8 cellular contexts compared by ENCODE assay signal in the genomic region with DNA sequence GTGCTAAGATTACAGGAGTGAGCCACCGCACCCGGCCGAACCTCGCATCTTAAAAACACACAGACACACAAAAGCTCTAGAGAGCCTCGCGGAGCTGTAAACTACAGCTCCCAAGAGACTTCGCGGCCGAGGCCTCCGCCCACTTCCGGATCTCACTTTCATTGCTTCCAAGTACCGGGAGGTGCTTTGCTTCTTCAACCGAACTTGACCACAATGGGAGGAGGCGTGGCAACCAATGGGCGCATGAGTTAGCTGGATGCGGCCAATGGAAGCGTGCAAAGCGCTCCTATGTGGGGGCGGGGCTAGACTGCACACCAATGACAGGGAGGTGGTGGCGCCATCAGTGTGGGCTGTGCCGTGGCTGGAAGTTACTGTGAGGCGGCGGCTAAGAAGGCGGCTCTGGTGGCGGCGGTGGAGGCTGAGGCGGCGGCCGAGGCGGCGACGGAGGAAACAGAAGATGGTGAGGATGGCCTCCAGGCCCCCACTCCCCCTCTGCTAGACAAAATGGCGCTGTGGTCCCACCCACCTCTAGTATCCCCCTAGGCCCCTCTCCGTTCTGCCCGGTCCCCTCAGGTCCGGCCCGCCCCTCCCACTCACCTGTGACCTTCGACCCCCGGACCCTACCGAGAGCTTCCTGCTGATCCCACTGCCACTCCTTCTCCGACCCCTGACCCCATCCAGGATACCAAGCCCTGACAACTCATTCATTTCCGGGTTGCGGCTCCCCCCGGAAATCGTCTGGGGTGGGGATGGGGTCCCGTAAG. TPM values are rescaled to one million over a fixed set of nuclear protein-coding genes. Genes with fewer than 3 reads are reported as not detected.
DNase-seq lines count a peak whose midpoint lies in the region; ATAC-seq and TF ChIP-seq lines count a peak whose summit lies in the region.

A gene (plus strand): TSS at position 366 of the 764 bp plus-strand sequence. CDS start 92 bp downstream, at position 458.

- ATAC-seq in DND-41 (ENCODE audit: insufficient read depth, low read depth) = peak; percentile 87
- peak; percentile 80 for ATAC-seq in RWPE2 (ENCODE audit: low read depth)
- ATAC-seq in naive thymus-derived CD8-positive, alpha-beta T cell = peak; percentile 82 to 88

- TF ChIP-seq CTCF in DND-41 (IDR thresholded peaks at IDR 0.05; ENCODE audit: borderline replicate concordance, extremely low read depth, low read length, poor library complexity, severe bottlenecking) = no peak
- no peak for TF ChIP-seq CTCF in RWPE2 (IDR thresholded peaks at IDR 0.05; ENCODE audit: poor library complexity, severe bottlenecking)
- TF ChIP-seq CTCF in fibroblast of mammary gland (conservative IDR thresholded peaks at IDR 0.05; ENCODE audit: control insufficient read depth, insufficient read depth, low read depth, low read length) = no peak

- H2AFZ ChIP-seq in DND-41 (ENCODE audit: low read depth, low read length) = peak within 1 kb of the TSS; percentile 82

- POLR2A ChIA-PET in naive thymus-derived CD8-positive, alpha-beta T cell (lab: Charles Lee) = interaction anchor here (0.5 to 2.3 kb wide), 21 partner anchors 8 to 1799 kb away, joined by 3 to 36 read pairs (median 4); a partner anchor contains a TSS

- H3K9ac ChIP-seq in DND-41 (ENCODE audit: low read depth, low read length) = peak within 1 kb of the TSS; percentile 90

- DNase-seq in DND-41 = peak; percentile 100
- peak; percentile 95 for DNase-seq in GOT3 (lab: John Stamatoyannopoulos, UW)
- DNase-seq in LoVo (ENCODE audit: low spot score) = peak; percentile 99
- peak; percentile 99 for DNase-seq in RWPE2 (ENCODE audit: low spot score)
- peak; percentile 99 for DNase-seq in activated T-helper 2 cell treated with anti-CD3 and anti-CD28 coated beads, Interferon-gamma antibody, Interleukin-2, Interleukin-4, amounts not matched to agents 10 μg/mL and 5 μg/mL and 100 μg/mL, durations not matched to agents 14 hours and 24 hours and 36 hours (ENCODE audit: low spot score)
- peak; percentile 100 for DNase-seq in fibroblast of mammary gland (ENCODE audit: low read depth)
- peak; percentile 92 to 100 (median 99) for DNase-seq in naive thymus-derived CD8-positive, alpha-beta T cell
- DNase-seq in stimulated activated naive CD4-positive, alpha-beta T cell (lab: John Stamatoyannopoulos, UW) = peak; percentile 93 to 100 (median 99)

- H3K36me3 Mint-ChIP-seq in activated T-helper 2 cell treated with anti-CD3 and anti-CD28 coated beads, Interferon-gamma antibody, Interleukin-2, Interleukin-4, amounts not matched to agents 10 μg/mL and 5 μg/mL and 100 μg/mL, durations not matched to agents 14 hours and 24 hours and 36 hours (ENCODE audit: low read depth) = peaks cover 20% of the 10 kb centered on the region
- H3K36me3 Mint-ChIP-seq in naive thymus-derived CD8-positive, alpha-beta T cell = peaks cover 0 to 16% (median 0%) of the 10 kb centered on the region in 3 donors

- intact Hi-C loops in activated T-helper 2 cell treated with anti-CD3 and anti-CD28 coated beads, Interferon-gamma antibody, Interleukin-2, Interleukin-4, amounts not matched to agents 10 μg/mL and 5 μg/mL and 100 μg/mL, durations not matched to agents 14 hours and 24 hours and 36 hours (cut with micrococcal nuclease) = loop anchor here (1.0 to 5.0 kb wide), 4 partner anchors 19 to 98 kb away; a partner anchor contains a TSS

- H3K9me3 Mint-ChIP-seq in activated T-helper 2 cell treated with anti-CD3 and anti-CD28 coated beads, Interferon-gamma antibody, Interleukin-2, Interleukin-4, amounts not matched to agents 10 μg/mL and 5 μg/mL and 100 μg/mL, durations not matched to agents 14 hours and 24 hours and 36 hours = no peaks in the 10 kb centered on the region
- H3K9me3 Mint-ChIP-seq in naive thymus-derived CD8-positive, alpha-beta T cell = no peaks in the 10 kb centered on the region

- H3K4me1 Mint-ChIP-seq in activated T-helper 2 cell treated with anti-CD3 and anti-CD28 coated beads, Interferon-gamma antibody, Interleukin-2, Interleukin-4, amounts not matched to agents 10 μg/mL and 5 μg/mL and 100 μg/mL, durations not matched to agents 14 hours and 24 hours and 36 hours (ENCODE audit: low read depth) = peaks cover 30% of the 10 kb centered on the region
- peaks cover 28 to 56% (median 54%) of the 10 kb centered on the region in 4 donors for H3K4me1 Mint-ChIP-seq in naive thymus-derived CD8-positive, alpha-beta T cell

- H3K9me3 ChIP-seq in DND-41 (ENCODE audit: insufficient read depth, low read length, severe bottlenecking) (no peaks in the 10 kb centered on the region), RWPE2 (ENCODE audit: severe bottlenecking) (no peaks in the 10 kb centered on the region)

- peaks cover 40% of the 10 kb centered on the region for H4K20me1 ChIP-seq in DND-41 (ENCODE audit: insufficient read depth, low read length)

- H3K4me3 Mint-ChIP-seq in activated T-helper 2 cell treated with anti-CD3 and anti-CD28 coated beads, Interferon-gamma antibody, Interleukin-2, Interleukin-4, amounts not matched to agents 10 μg/mL and 5 μg/mL and 100 μg/mL, durations not matched to agents 14 hours and 24 hours and 36 hours (ENCODE audit: low read depth) = peak within 1 kb of the TSS; percentile 98
- peak within 1 kb of the TSS; percentile 93 to 100 (median 98) for H3K4me3 Mint-ChIP-seq in naive thymus-derived CD8-positive, alpha-beta T cell

- H3K27me3 Mint-ChIP-seq in activated T-helper 2 cell treated with anti-CD3 and anti-CD28 coated beads, Interferon-gamma antibody, Interleukin-2, Interleukin-4, amounts not matched to agents 10 μg/mL and 5 μg/mL and 100 μg/mL, durations not matched to agents 14 hours and 24 hours and 36 hours (ENCODE audit: low read depth) = no peaks in the 10 kb centered on the region
- H3K27me3 Mint-ChIP-seq in naive thymus-derived CD8-positive, alpha-beta T cell = no peaks in the 10 kb centered on the region

- H3K4me3 ChIP-seq in DND-41 (ENCODE audit: low read depth in 1 of 2, low read length in 2 of 2) = peak within 1 kb of the TSS; percentile 84
- H3K4me3 ChIP-seq in RWPE2 (ENCODE audit: severe bottlenecking) = peak within 1 kb of the TSS; percentile 60
- H3K4me3 ChIP-seq in fibroblast of mammary gland (ENCODE audit: control insufficient read depth, low read depth, low read length) = peak within 1 kb of the TSS; percentile 92

- H3K36me3 ChIP-seq in DND-41 (ENCODE audit: insufficient read depth, low read length) (peaks cover 35% of the 10 kb centered on the region), RWPE2 (ENCODE audit: low read depth) (peaks cover 19% of the 10 kb centered on the region)

- peak within 1 kb of the TSS; percentile 95 for H3K27ac Mint-ChIP-seq in activated T-helper 2 cell treated with anti-CD3 and anti-CD28 coated beads, Interferon-gamma antibody, Interleukin-2, Interleukin-4, amounts not matched to agents 10 μg/mL and 5 μg/mL and 100 μg/mL, durations not matched to agents 14 hours and 24 hours and 36 hours
- peak within 1 kb of the TSS; percentile 87 to 98 (median 95) for H3K27ac Mint-ChIP-seq in naive thymus-derived CD8-positive, alpha-beta T cell

- peak within 1 kb of the TSS; percentile 82 for H3K27ac ChIP-seq in DND-41 (ENCODE audit: low read length)
- H3K27ac ChIP-seq in RWPE2 (ENCODE audit: poor library complexity, severe bottlenecking) = peak within 1 kb of the TSS; percentile 66

- H3K79me2 ChIP-seq in DND-41 (ENCODE audit: insufficient read depth, low read length) = peaks cover 68% of the 10 kb centered on the region

- H3K4me2 ChIP-seq in DND-41 (ENCODE audit: insufficient read depth, low read length) = peak within 1 kb of the TSS; percentile 92

- peaks cover 63% of the 10 kb centered on the region for H3K4me1 ChIP-seq in DND-41 (ENCODE audit: insufficient read depth, low read length)
- H3K4me1 ChIP-seq in RWPE2 (ENCODE audit: insufficient read depth, poor library complexity, severe bottlenecking) = peaks cover 11% of the 10 kb centered on the region

- no peaks in the 10 kb centered on the region for H3K27me3 ChIP-seq in DND-41 (ENCODE audit: insufficient read depth, low read length, poor library complexity)
- H3K27me3 ChIP-seq in RWPE2 (ENCODE audit: insufficient read depth, poor library complexity, severe bottlenecking) = no peaks in the 10 kb centered on the region

RNA-seq across cellular contexts. Expression of the gene that starts here (rescaled TPM):
- total RNA-seq in activated T-helper 2 cell treated with anti-CD3 and anti-CD28 coated beads, Interferon-gamma antibody, Interleukin-2, Interleukin-4, amounts not matched to agents 10 μg/mL and 5 μg/mL and 100 μg/mL, durations not matched to agents 14 hours and 24 hours and 36 hours = 37.1 and 39.2 TPM in 2 replicates
- total RNA-seq in naive thymus-derived CD8-positive, alpha-beta T cell = 10 to 100 TPM; 31.2 to 32.2 TPM
- 10 to 100 TPM; 23.7 to 32.6 (median 23.9) TPM for polyA plus RNA-seq in naive thymus-derived CD8-positive, alpha-beta T cell

Comparison
In these comparisons a context has a peak if more than half of its experiments do, and no peak if none do; other contexts are left out.
1. Peak in every context shown above with its lines: DNase-seq, ATAC-seq, H3K4me3 ChIP-seq and H3K27ac ChIP-seq.